ENCODE assay signal across 11 cellular contexts in the genomic region with DNA sequence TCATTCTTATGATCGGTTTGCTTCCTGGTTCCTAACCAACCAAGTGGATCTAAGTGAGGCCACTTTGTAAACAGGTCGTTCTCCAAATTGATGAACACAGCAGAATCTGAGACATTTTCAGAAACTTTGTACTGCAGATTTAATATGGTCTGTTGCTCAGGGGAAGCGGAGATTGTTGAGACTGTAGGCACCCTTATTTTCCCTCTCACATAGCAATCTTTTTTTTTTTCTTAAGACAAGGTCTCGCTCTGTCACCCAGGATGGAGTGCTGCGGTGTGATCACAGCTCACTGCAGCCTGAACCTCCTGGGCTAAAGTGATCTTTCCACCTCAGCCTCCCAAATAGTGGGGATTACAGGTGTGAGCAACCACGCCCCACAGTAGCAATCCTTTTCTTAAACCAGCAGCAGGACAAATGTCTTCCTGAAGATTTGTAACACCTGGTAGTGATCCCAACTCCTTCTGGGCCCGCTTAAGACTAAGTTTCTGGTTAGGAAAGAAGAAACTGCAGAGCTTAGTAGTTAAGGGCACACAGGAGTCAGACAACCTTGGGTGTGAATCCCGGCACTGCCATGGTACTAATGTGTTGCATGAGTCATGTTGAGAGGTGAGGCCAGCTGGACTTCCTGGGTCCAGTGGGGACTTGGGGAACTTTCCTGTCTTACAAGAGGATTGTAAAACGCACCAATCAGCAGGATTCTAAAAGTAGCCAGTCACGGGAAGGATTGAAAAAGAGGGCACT. TPM values are rescaled to one million over a fixed set of nuclear protein-coding genes. Genes with fewer than 3 reads are reported as not detected.
A peak's percentile ranks its signal among the peaks of the same experiment; 100 is the strongest.
DNase-seq lines count a peak whose midpoint lies in the region; ATAC-seq, FAIRE-seq and TF ChIP-seq lines count a peak whose summit lies in the region.
"Had no signal": no experiment of that assay in that cellular context is flagged by ENCODE, and none has a peak within 500 bp of the region (broad histone marks: within the 10 kb centered on the region; RNA-seq: fewer than 3 reads in every experiment).

No MANE protein-coding gene starts in this region.

- peaks cover 11% of the 10 kb centered on the region for H3K4me1 ChIP-seq in keratinocyte (ENCODE audit: control insufficient read depth, extremely low read depth, insufficient read depth, low read length)
- peaks cover 17% of the 10 kb centered on the region for H3K4me1 ChIP-seq in thymus (ENCODE audit: control insufficient read depth, insufficient read depth, low read length)

- H3K27ac ChIP-seq in keratinocyte (ENCODE audit: control insufficient read depth, insufficient read depth, low read length): no peak overlapping the region
- H3K27ac ChIP-seq in thymus (ENCODE audit: low read depth): peak overlapping the region; percentile 8
- H3K27ac ChIP-seq: KMS-11 had no signal

- peaks cover 3% of the 10 kb centered on the region for H3K36me3 Mint-ChIP-seq in T-helper 17 cell (ENCODE audit: low read depth)

- no peaks in the 10 kb centered on the region for H3K79me2 ChIP-seq in keratinocyte (ENCODE audit: control insufficient read depth, insufficient read depth, low read length)

- no peak for TF ChIP-seq CTCF in keratinocyte (optimal IDR thresholded peaks at IDR 0.05 in 1 of 3, IDR thresholded peaks at IDR 0.05 in 1 of 3, conservative IDR thresholded peaks at IDR 0.05 in 1 of 3; ENCODE audit: extremely low read depth in 1 of 3, insufficient read depth in 2 of 3, low read length in 3 of 3)

- FAIRE-seq in keratinocyte (lab: Jason Lieb, UNC): peak; percentile 20

- H3K4me3 ChIP-seq in keratinocyte (ENCODE audit: control insufficient read depth in 2 of 3, extremely low read depth in 1 of 3, insufficient read depth in 2 of 3, low read depth in 1 of 3, low read length in 3 of 3) (no peak overlapping the region), thymus (ENCODE audit: low read length) (no peak overlapping the region)

- dilution Hi-C loops in keratinocyte (cut with MboI; ENCODE audit: extremely low pct_ligation_motif_present, low sequenced_read_pairs): no loop called here

- H3K27ac Mint-ChIP-seq in T-helper 17 cell: peak overlapping the region; percentile 99

- no peaks in the 10 kb centered on the region for H4K20me1 ChIP-seq in keratinocyte (ENCODE audit: control insufficient read depth, extremely low read depth, insufficient read depth, low read length)

- H3K9me1 ChIP-seq in keratinocyte (ENCODE audit: control insufficient read depth, extremely low read depth, insufficient read depth, low read length): no peaks in the 10 kb centered on the region

- peak; percentile 47 for DNase-seq in activated CD8-positive, alpha-beta memory T cell treated with anti-CD3 and anti-CD28 coated beads, Interleukin-2, amount 50 U/mL, for 48 hours
- no peak for DNase-seq in activated CD8-positive, alpha-beta memory T cell treated with anti-CD3 and anti-CD28 coated beads for 24 hours
- DNase-seq in T-helper 17 cell: no peak
- no peak for DNase-seq in keratinocyte (ENCODE audit: low read depth, low spot score)
- DNase-seq in midbrain (lab: John Stamatoyannopoulos, UW): no peak
- no peak for DNase-seq in NCI-H2107 (lab: John Stamatoyannopoulos, UW)
- DNase-seq: left cardiac atrium had no signal

- no peak overlapping the region for H3K4me2 ChIP-seq in keratinocyte (ENCODE audit: control insufficient read depth, extremely low read depth, insufficient read depth, low read depth, low read length)
- H3K4me2 ChIP-seq: KMS-11 had no signal

- no peaks in the 10 kb centered on the region for H3K27me3 ChIP-seq in keratinocyte (ENCODE audit: control insufficient read depth, extremely low read depth, insufficient read depth, low read length)
- H3K27me3 ChIP-seq in thymus (ENCODE audit: control insufficient read depth, insufficient read depth): no peaks in the 10 kb centered on the region

- peaks cover 18% of the 10 kb centered on the region for H3K4me1 Mint-ChIP-seq in T-helper 17 cell

- 93% methylated on average over 10 of the region's 10 CpGs for WGBS in thymus

- ATAC-seq in T-helper 17 cell (no peak), GM19351 (IDR thresholded peaks at IDR 0.05; ENCODE audit: unreplicated experiment) (no peak)
- ATAC-seq: left cardiac atrium, SK-N-SH treated with all-trans-retinoic acid at 6 μM for 48 hours had no signal

- H3K4me3 Mint-ChIP-seq in T-helper 17 cell: no peak overlapping the region

- H3K9ac ChIP-seq in keratinocyte (ENCODE audit: control insufficient read depth, extremely low read depth, insufficient read depth, low read length): no peak overlapping the region
- H3K9ac ChIP-seq: KMS-11 had no signal

- H3K9me3 ChIP-seq in T-helper 17 cell (ENCODE audit: control insufficient read depth, low read length, poor library complexity, severe bottlenecking) (no peaks in the 10 kb centered on the region), keratinocyte (ENCODE audit: control insufficient read depth, low read depth, low read length) (no peaks in the 10 kb centered on the region), thymus (ENCODE audit: control insufficient read depth) (no peaks in the 10 kb centered on the region)

- no peaks in the 10 kb centered on the region for H3K36me3 ChIP-seq in keratinocyte (ENCODE audit: control insufficient read depth in 2 of 2, extremely low read depth in 1 of 2, insufficient read depth in 2 of 2, low read length in 2 of 2)
- H3K36me3 ChIP-seq in thymus (ENCODE audit: control insufficient read depth, insufficient read depth): no peaks in the 10 kb centered on the region

- H2AFZ ChIP-seq in keratinocyte (ENCODE audit: control insufficient read depth, low read length): no peak overlapping the region

- H3K27me3 Mint-ChIP-seq in T-helper 17 cell: no peaks in the 10 kb centered on the region

RNA-seq across cellular contexts. Expression of gene EZR, which starts 48.4 kb away (rescaled TPM):
- total RNA-seq in T-helper 17 cell: 100 to 1,000 TPM; 341 to 361 TPM
- 261 to 315 TPM (median 277 TPM) in 3 replicates for polyA plus RNA-seq in keratinocyte
- 132 TPM for polyA plus RNA-seq in keratinocyte (2011; ENCODE audit: low read depth)
- polyA plus RNA-seq in keratinocyte (2011; cell fraction: cytosol; rRNA removed): 255 and 263 TPM in 2 replicates
- 396 and 431 TPM in 2 replicates for polyA plus RNA-seq in keratinocyte (2011; cell fraction: nucleus; rRNA removed)
- 252 and 297 TPM in 2 replicates for polyA plus RNA-seq in keratinocyte (2012; ENCODE audit: low replicate concordance)
- polyA minus RNA-seq in keratinocyte: 201 to 226 TPM (median 219 TPM) in 3 replicates
- 188 TPM for polyA minus RNA-seq in keratinocyte (2011; cell fraction: cytosol; rRNA and poly(A)+ RNA removed)
- polyA minus RNA-seq in keratinocyte (2011; cell fraction: nucleus; rRNA and poly(A)+ RNA removed): 136 and 235 TPM in 2 replicates
- 165 TPM for polyA plus RNA-seq in thymus
